8 cellular contexts compared by ENCODE assay signal in genomic region chr10:84026821-84027257, GRCh38.
DNase-seq lines count a peak whose midpoint lies in the region; ATAC-seq, FAIRE-seq and TF ChIP-seq lines count a peak whose summit lies in the region.

No MANE protein-coding gene starts in this region.

- H3K9me3 ChIP-seq in SK-N-SH (no peaks in the 10 kb centered on the region), astrocyte (ENCODE audit: insufficient read depth, low read depth, low read length) (no peaks in the 10 kb centered on the region)

- DNase-seq in SK-N-SH = peak; percentile 35
- no peak for DNase-seq in astrocyte (ENCODE audit: low read depth)
- DNase-seq in myocyte (ENCODE audit: low read depth) = peak; percentile 3
- no peak for DNase-seq in substantia nigra (lab: John Stamatoyannopoulos, UW)

- H3K36me3 ChIP-seq in SK-N-SH (replicated peaks in 1 of 2; ENCODE audit: control insufficient read depth in 1 of 2, insufficient read depth in 2 of 2, low read length in 1 of 2) = no peaks in the 10 kb centered on the region
- H3K36me3 ChIP-seq in astrocyte (ENCODE audit: insufficient read depth, low read length) = no peaks in the 10 kb centered on the region

- H3K4me1 ChIP-seq in SK-N-SH (ENCODE audit: control insufficient read depth in 1 of 2, insufficient read depth in 2 of 2, low read depth in 1 of 2, low read length in 1 of 2) (no peaks in the 10 kb centered on the region), astrocyte (ENCODE audit: insufficient read depth, low read length) (no peaks in the 10 kb centered on the region)

- H3K4me2 ChIP-seq in SK-N-SH (no peak overlapping the region), astrocyte (ENCODE audit: low read length) (no peak overlapping the region)

- no peak overlapping the region for H3K27ac ChIP-seq in SK-N-SH (ENCODE audit: low read depth in 2 of 2, low read length in 1 of 2)
- H3K27ac ChIP-seq in astrocyte (ENCODE audit: low read depth, low read length) = no peak overlapping the region
- H3K27ac ChIP-seq in substantia nigra (ENCODE audit: low read depth, low read length, poor library complexity, severe bottlenecking) = no peak overlapping the region

- H4K20me1 ChIP-seq in SK-N-SH (ENCODE audit: insufficient read depth) = no peaks in the 10 kb centered on the region
- H4K20me1 ChIP-seq in astrocyte (ENCODE audit: insufficient read depth, low read length) = no peaks in the 10 kb centered on the region

- no peak for ATAC-seq in SK-N-SH treated with all-trans-retinoic acid at 6 μM for 48 hours
- no peak for ATAC-seq in HG03135 (IDR thresholded peaks at IDR 0.05; ENCODE audit: unreplicated experiment)
- no peak for ATAC-seq in GM21786 (IDR thresholded peaks at IDR 0.05; ENCODE audit: unreplicated experiment)

- no peaks in the 10 kb centered on the region for H3K9me2 ChIP-seq in SK-N-SH

- H3K4me3 ChIP-seq in SK-N-SH (ENCODE audit: low read depth in 2 of 2, low read length in 1 of 2) = peak overlapping the region in 1 of 2 experiments; percentile 49; a peak in 1 of 4 replicates
- H3K4me3 ChIP-seq in astrocyte (ENCODE audit: insufficient read depth, low read depth, low read length) = no peak overlapping the region

- H3K36me3 Mint-ChIP-seq in astrocyte (ENCODE audit: low read depth, unreplicated experiment) = no peaks in the 10 kb centered on the region

- H2AFZ ChIP-seq in SK-N-SH (ENCODE audit: low read depth) = no peak overlapping the region
- H2AFZ ChIP-seq in astrocyte (ENCODE audit: low read depth, low read length) = no peak overlapping the region

- FAIRE-seq in astrocyte (lab: Jason Lieb, UNC) = no peak

- TF ChIP-seq RAD21 in SK-N-SH (IDR thresholded peaks at IDR 0.05; ENCODE audit: low read length) (peak; percentile 66), Ishikawa (IDR thresholded peaks at IDR 0.05; ENCODE audit: low read depth) (peak; percentile 45; the same call in 1 of the 2 replicates)

- peaks cover 8% of the 10 kb centered on the region for H3K9me3 Mint-ChIP-seq in astrocyte (ENCODE audit: unreplicated experiment)

- no peaks in the 10 kb centered on the region for H3K4me1 Mint-ChIP-seq in astrocyte (ENCODE audit: low read depth, unreplicated experiment)

- no peak overlapping the region for H3K4me3 Mint-ChIP-seq in astrocyte (ENCODE audit: unreplicated experiment)

- POLR2A ChIA-PET in SK-N-SH (lab: Yijun Ruan, JAX) = interaction anchor here (0.6 kb wide), 1 partner anchor 1874 kb away, joined by 3 read pairs; no protein-coding TSS in a partner anchor

- H3F3A ChIP-seq in SK-N-SH (replicated peaks; ENCODE audit: insufficient read depth) = no peaks in the 10 kb centered on the region

- no peak for TF ChIP-seq EP300 in SK-N-SH (IDR thresholded peaks at IDR 0.05; ENCODE audit: borderline replicate concordance in 1 of 2, low read depth in 1 of 2, low read length in 1 of 2)
- TF ChIP-seq EP300 in Ishikawa (IDR thresholded peaks at IDR 0.05; ENCODE audit: borderline replicate concordance) = no peak

- TF ChIP-seq CTCF in SK-N-SH (IDR thresholded peaks at IDR 0.05) = peak; percentile 65
- TF ChIP-seq CTCF in astrocyte (IDR thresholded peaks at IDR 0.05; ENCODE audit: insufficient read depth, low read depth, low read length) = peak; percentile 63

- no peak overlapping the region for H3K27ac Mint-ChIP-seq in astrocyte (ENCODE audit: unreplicated experiment)

- no peaks in the 10 kb centered on the region for H3K27me3 ChIP-seq in SK-N-SH (ENCODE audit: insufficient read depth)
- no peaks in the 10 kb centered on the region for H3K27me3 ChIP-seq in astrocyte (ENCODE audit: insufficient read depth, low read length)

- no peak overlapping the region for H3K9ac ChIP-seq in SK-N-SH
- no peak overlapping the region for H3K9ac ChIP-seq in astrocyte (ENCODE audit: low read length)

- CTCF ChIA-PET in SK-N-SH (lab: Yijun Ruan, JAX) = interaction anchor here (0.5 to 1.1 kb wide), 8 partner anchors 9 to 647 kb away, joined by 3 to 5 read pairs (median 4); no protein-coding TSS in a partner anchor

- H3K27me3 Mint-ChIP-seq in astrocyte (ENCODE audit: low read depth, unreplicated experiment) = peaks cover 2% of the 10 kb centered on the region

- no peaks in the 10 kb centered on the region for H3K79me2 ChIP-seq in SK-N-SH (ENCODE audit: insufficient read depth)
- H3K79me2 ChIP-seq in astrocyte (ENCODE audit: insufficient read depth, low read length) = no peaks in the 10 kb centered on the region

TF ChIP-seq in SK-N-SH, 30 proteins besides CTCF, POLR2A, EP300 and RAD21:
- 0 out of 2 replicates have a peak, but pooled peaks have one; percentile 15 for TF ChIP-seq SMC3 (IDR thresholded peaks at IDR 0.05; ENCODE audit: low read depth, low read length)
- TF ChIP-seq REST (IDR thresholded peaks at IDR 0.05; ENCODE audit: low read depth, low read length) = no peak
TF ChIP-seq in SK-N-SH: peak in this region for 1.

TF ChIP-seq in SK-N-SH treated with all-trans-retinoic acid at 6 μM for 48 hours, 23 proteins besides CTCF, POLR2A, EP300 and RAD21 (continues in another document):
- no peak for TF ChIP-seq ZFP3 (CRISPR knock-in tag; IDR thresholded peaks at IDR 0.05)
- TF ChIP-seq CSRNP3 (CRISPR knock-in tag; IDR thresholded peaks at IDR 0.05) = no peak
- TF ChIP-seq RARB (CRISPR knock-in tag; IDR thresholded peaks at IDR 0.05) = no peak
- no peak for TF ChIP-seq SNAI2 (CRISPR knock-in tag; IDR thresholded peaks at IDR 0.05)
- TF ChIP-seq PPARA (CRISPR knock-in tag; IDR thresholded peaks at IDR 0.05; ENCODE audit: borderline replicate concordance) = no peak
- TF ChIP-seq OSR1 (CRISPR knock-in tag; IDR thresholded peaks at IDR 0.05) = no peak
- no peak for TF ChIP-seq ZC3H10 (CRISPR knock-in tag; IDR thresholded peaks at IDR 0.05)
- TF ChIP-seq TCF4 (CRISPR knock-in tag; IDR thresholded peaks at IDR 0.05; ENCODE audit: borderline replicate concordance) = no peak

TF ChIP-seq in Ishikawa, 13 proteins besides CTCF, POLR2A, EP300 and RAD21:
- TF ChIP-seq MAX (IDR thresholded peaks at IDR 0.05) (no peak), ZBTB7A (IDR thresholded peaks at IDR 0.05; ENCODE audit: low read depth) (no peak), CEBPB (IDR thresholded peaks at IDR 0.05) (no peak), TCF12 (IDR thresholded peaks at IDR 0.05; ENCODE audit: low read depth) (no peak), NFIC (IDR thresholded peaks at IDR 0.05) (no peak), USF1 (IDR thresholded peaks at IDR 0.05) (no peak), TEAD4 (IDR thresholded peaks at IDR 0.05) (no peak), YY1 (IDR thresholded peaks at IDR 0.05; ENCODE audit: low read depth) (no peak), EGR1 (IDR thresholded peaks at IDR 0.05) (no peak), FOXM1 (IDR thresholded peaks at IDR 0.05; ENCODE audit: borderline replicate concordance, low read depth) (no peak), TAF1 (IDR thresholded peaks at IDR 0.05; ENCODE audit: low read depth) (no peak), CREB1 (IDR thresholded peaks at IDR 0.05; ENCODE audit: low read depth) (no peak), REST (IDR thresholded peaks at IDR 0.05; ENCODE audit: low read depth) (no peak)

Comparison
In these comparisons a context has a peak if more than half of its experiments do, and no peak if none do; other contexts are left out.
1. DNase-seq: peak in SK-N-SH (single experiment) and myocyte (single experiment); none in astrocyte (single experiment) and substantia nigra (0 of 49).